ENCODE assay signal across 22 cellular contexts in genomic region chr12:121260091-121260490, GRCh38. TPM values are rescaled to one million over a fixed set of nuclear protein-coding genes. Genes with fewer than 3 reads are reported as not detected.
DNase-seq lines count a peak whose midpoint lies in the region; ATAC-seq, FAIRE-seq and TF ChIP-seq lines count a peak whose summit lies in the region.
"Had no signal": no experiment of that assay in that cellular context is flagged by ENCODE, and none has a peak within 500 bp of the region (broad histone marks: within the 10 kb centered on the region; RNA-seq: fewer than 3 reads in every experiment).

No MANE protein-coding gene starts in this region.

- no peak overlapping the region for H3K9ac ChIP-seq in kidney (ENCODE audit: low read length in 2 of 2)

- no peak for TF ChIP-seq POLR2A in testis (IDR thresholded peaks at IDR 0.05)

- no peak for FAIRE-seq in kidney (lab: Jason Lieb, UNC)
- FAIRE-seq: A549, GM19239, HepG2 had no signal

- 90 to 91% methylated on average over 7 of the region's 7 CpGs for WGBS in heart right ventricle, 2 donors
- 67 to 79% methylated on average over 7 of the region's 7 CpGs for WGBS in testis, 2 donors

- no peak for ATAC-seq in Right ventricle myocardium inferior
- ATAC-seq in heart right ventricle = no peak
- ATAC-seq in GM21390 (IDR thresholded peaks at IDR 0.05; ENCODE audit: unreplicated experiment) = no peak
- ATAC-seq: A549, HCT116, HepG2 had no signal

- intact Hi-C loops in Right ventricle myocardium inferior (cut with DNase I) = no loop called here
- intact Hi-C loops in heart right ventricle (cut with DNase I) = no loop called here
- intact Hi-C loops in kidney (cut with DNase I) = no loop called here
- intact Hi-C loops in testis (cut with DNase I; ENCODE audit: low total_unique reads) = no loop called here

- H3K9me3 ChIP-seq in heart right ventricle (no peaks in the 10 kb centered on the region), kidney (ENCODE audit: control insufficient read depth in 1 of 2, low read length in 2 of 2) (no peaks in the 10 kb centered on the region), testis (no peaks in the 10 kb centered on the region), WERI-Rb-1 (ENCODE audit: severe bottlenecking) (no peaks in the 10 kb centered on the region)
- H3K9me3 ChIP-seq: A549 had no signal

- H3K27me3 ChIP-seq in heart right ventricle (no peaks in the 10 kb centered on the region), testis (no peaks in the 10 kb centered on the region), WERI-Rb-1 (ENCODE audit: insufficient read depth, low read depth, severe bottlenecking) (no peaks in the 10 kb centered on the region)

- no peak overlapping the region for H3K4me3 ChIP-seq in heart right ventricle
- H3K4me3 ChIP-seq in kidney (ENCODE audit: low read length in 2 of 2) = no peak overlapping the region
- no peak overlapping the region for H3K4me3 ChIP-seq in testis
- H3K4me3 ChIP-seq in WERI-Rb-1 (ENCODE audit: low read depth, low read length) = no peak overlapping the region
- H3K4me3 ChIP-seq: A549 had no signal

- H3K4me1 ChIP-seq in heart right ventricle (no peaks in the 10 kb centered on the region), kidney (ENCODE audit: control insufficient read depth in 1 of 2, insufficient read depth in 1 of 2, low read depth in 1 of 2, low read length in 2 of 2) (no peaks in the 10 kb centered on the region), testis (no peaks in the 10 kb centered on the region)
- H3K4me1 ChIP-seq: A549 had no signal

- no peak overlapping the region for H3K27ac ChIP-seq in heart right ventricle
- H3K27ac ChIP-seq in kidney (ENCODE audit: low read depth in 2 of 2, low read length in 2 of 2) = no peak overlapping the region
- no peak overlapping the region for H3K27ac ChIP-seq in testis
- no peak overlapping the region for H3K27ac ChIP-seq in WERI-Rb-1
- H3K27ac ChIP-seq: 22Rv1, A549, C4-2B had no signal

- TF ChIP-seq CTCF in heart right ventricle (IDR thresholded peaks at IDR 0.05) = no peak
- no peak for TF ChIP-seq CTCF in kidney (IDR thresholded peaks at IDR 0.05; ENCODE audit: borderline replicate concordance, extremely low read depth, insufficient read depth)
- TF ChIP-seq CTCF in testis (IDR thresholded peaks at IDR 0.05) = no peak
- TF ChIP-seq CTCF in WERI-Rb-1 (IDR thresholded peaks at IDR 0.05; ENCODE audit: low read depth, low read length) = no peak

- peak; percentile 7 for DNase-seq in Right ventricle myocardium inferior (ENCODE audit: missing footprints)
- DNase-seq in heart right ventricle = no peak
- DNase-seq in cerebellar cortex (ENCODE audit: low spot score) = peak; percentile 79
- DNase-seq in kidney = peak; percentile 44
- peak; percentile 41 for DNase-seq in testis
- no peak for DNase-seq in NCI-H2227 treated with DMSO at 0.1 percent for 48 hours (lab: John Stamatoyannopoulos, UW)
- no peak for DNase-seq in WERI-Rb-1
- DNase-seq: AML-193; CD4-positive, alpha-beta memory T cell; DMS153; DMS79; GF-D8; GOT3; H7; HFFc6 had no signal

- H3K36me3 ChIP-seq in heart right ventricle (peaks cover 0 to 98% (median 41%) of the 10 kb centered on the region in 9 donors), kidney (ENCODE audit: control insufficient read depth in 1 of 2, insufficient read depth in 2 of 2, low read length in 2 of 2) (peaks cover 14 to 19% of the 10 kb centered on the region in 2 donors), testis (ENCODE audit: low read depth, missing control alignments) (no peaks in the 10 kb centered on the region), WERI-Rb-1 (peaks cover 33% of the 10 kb centered on the region)

RNA-seq across cellular contexts. Expression of gene CAMKK2, which starts 36.4 kb away (rescaled TPM):
- total RNA-seq in Right ventricle myocardium inferior (15.2 TPM), heart right ventricle (10 to 100 TPM; 14.7 to 19.3 (median 16.1) TPM), kidney (35.6 TPM), testis (10 to 100 TPM; 21.5 to 22.1 TPM)
- polyA plus RNA-seq in heart right ventricle (10 to 100 TPM; 10.8 to 11.8 TPM), kidney (ENCODE audit: insufficient read depth, low read depth, low replicate concordance) (16.3 TPM), testis (ENCODE audit: insufficient read depth, low read depth, low replicate concordance) (17.1 TPM)

RNA-seq across cellular contexts. Expression of gene P2RX4, which starts 50.2 kb away (rescaled TPM):
- total RNA-seq in Right ventricle myocardium inferior (4.7 TPM), heart right ventricle (10 to 100 TPM in 1 of 10 donors, 1 to 10 TPM in 9; 3.7 to 12.6 (median 5.5) TPM), kidney (36.2 TPM), testis (10 to 100 TPM; 36.0 to 50.0 TPM)
- polyA plus RNA-seq in heart right ventricle (10 to 100 TPM in 1 of 2 donors, 1 to 10 TPM in 1; 4.4 to 10.6 TPM), kidney (ENCODE audit: insufficient read depth, low read depth, low replicate concordance) (28.8 TPM), testis (ENCODE audit: insufficient read depth, low read depth, low replicate concordance) (20.2 TPM)

Comparison
In these comparisons a context has a peak if more than half of its experiments do, and no peak if none do; other contexts are left out.
1. DNase-seq: peak in Right ventricle myocardium inferior (single experiment), cerebellar cortex (single experiment), kidney (single experiment) and testis (single experiment); none in heart right ventricle (0 of 2), NCI-H2227 treated with DMSO at 0.1 percent for 48 hours (single experiment) and WERI-Rb-1 (single experiment).